9 cellular contexts compared by ENCODE assay signal in genomic region chr10:77836299-77836820, GRCh38.
DNase-seq lines count a peak whose midpoint lies in the region; FAIRE-seq lines count a peak whose summit lies in the region.
"Had no signal": no experiment of that assay in that cellular context is flagged by ENCODE, and none has a peak within 500 bp of the region (broad histone marks: within the 10 kb centered on the region; RNA-seq: fewer than 3 reads in every experiment).

No MANE protein-coding gene starts in this region.

- peak; percentile 32 to 41 for DNase-seq in activated CD8-positive, alpha-beta memory T cell treated with anti-CD3 and anti-CD28 coated beads for 1 hour (ENCODE audit: extremely low read depth in 1 of 2, low read depth in 1 of 2)
- DNase-seq in activated CD8-positive, alpha-beta memory T cell treated with anti-CD3 and anti-CD28 coated beads, Interleukin-2, amount 50 U/mL, for 48 hours: no peak
- peak; percentile 85 for DNase-seq in NCI-H460 (ENCODE audit: extremely low read depth, low read depth)
- peak; percentile 43 for DNase-seq in activated T-cell treated with anti-CD3 and anti-CD28 coated beads for 48 hours (ENCODE audit: low read depth)
- DNase-seq in globus pallidus (ENCODE audit: low spot score): peak; percentile 26
- DNase-seq in small intestine: peak; percentile 53
- DNase-seq in NCI-H2081 treated with DMSO at 0.1 percent for 48 hours (lab: John Stamatoyannopoulos, UW): no peak
- no peak for DNase-seq in cerebellum (ENCODE audit: low spot score)

- FAIRE-seq in small intestine (lab: Jason Lieb, UNC): no peak
- FAIRE-seq: A549 had no signal

- WGBS in small intestine, 3 donors: 48 to 85% (median 61%) methylated on average over 11 of the region's 11 CpGs

- H3K27ac ChIP-seq in small intestine (ENCODE audit: low read depth in 1 of 2, low read length in 1 of 2): peak overlapping the region in 1 of 2 donors; percentile 56
- H3K27ac ChIP-seq: A549 had no signal

- peaks cover 4 to 15% of the 10 kb centered on the region in 2 donors for H3K36me3 ChIP-seq in small intestine (ENCODE audit: control insufficient read depth in 2 of 2, insufficient read depth in 2 of 2, low read length in 2 of 2)

- H3K9me3 ChIP-seq in small intestine (ENCODE audit: control insufficient read depth, low read depth): no peaks in the 10 kb centered on the region
- H3K9me3 ChIP-seq: A549 had no signal

- no peaks in the 10 kb centered on the region for H3K27me3 ChIP-seq in small intestine (ENCODE audit: control insufficient read depth in 2 of 2, insufficient read depth in 2 of 2, low read length in 2 of 2)

- H3K4me3 ChIP-seq in small intestine (ENCODE audit: low read depth in 1 of 2, low read length in 2 of 2): no peak overlapping the region
- H3K4me3 ChIP-seq: A549 had no signal

- H3K4me1 ChIP-seq in small intestine (ENCODE audit: control insufficient read depth in 2 of 2, insufficient read depth in 1 of 2, low read depth in 1 of 2, low read length in 1 of 2): no peaks in the 10 kb centered on the region
- H3K4me1 ChIP-seq: A549 had no signal

Comparison
In these comparisons a context has a peak if more than half of its experiments do, and no peak if none do; other contexts are left out.
1. DNase-seq: peak in activated CD8-positive, alpha-beta memory T cell treated with anti-CD3 and anti-CD28 coated beads for 1 hour (2 of 2), NCI-H460 (single experiment), activated T-cell treated with anti-CD3 and anti-CD28 coated beads for 48 hours (single experiment), globus pallidus (single experiment) and small intestine (single experiment); none in activated CD8-positive, alpha-beta memory T cell treated with anti-CD3 and anti-CD28 coated beads, Interleukin-2, amount 50 U/mL, for 48 hours (single experiment), NCI-H2081 treated with DMSO at 0.1 percent for 48 hours (single experiment) and cerebellum (single experiment).